2 cellular contexts compared by ENCODE assay signal in the genomic region with DNA sequence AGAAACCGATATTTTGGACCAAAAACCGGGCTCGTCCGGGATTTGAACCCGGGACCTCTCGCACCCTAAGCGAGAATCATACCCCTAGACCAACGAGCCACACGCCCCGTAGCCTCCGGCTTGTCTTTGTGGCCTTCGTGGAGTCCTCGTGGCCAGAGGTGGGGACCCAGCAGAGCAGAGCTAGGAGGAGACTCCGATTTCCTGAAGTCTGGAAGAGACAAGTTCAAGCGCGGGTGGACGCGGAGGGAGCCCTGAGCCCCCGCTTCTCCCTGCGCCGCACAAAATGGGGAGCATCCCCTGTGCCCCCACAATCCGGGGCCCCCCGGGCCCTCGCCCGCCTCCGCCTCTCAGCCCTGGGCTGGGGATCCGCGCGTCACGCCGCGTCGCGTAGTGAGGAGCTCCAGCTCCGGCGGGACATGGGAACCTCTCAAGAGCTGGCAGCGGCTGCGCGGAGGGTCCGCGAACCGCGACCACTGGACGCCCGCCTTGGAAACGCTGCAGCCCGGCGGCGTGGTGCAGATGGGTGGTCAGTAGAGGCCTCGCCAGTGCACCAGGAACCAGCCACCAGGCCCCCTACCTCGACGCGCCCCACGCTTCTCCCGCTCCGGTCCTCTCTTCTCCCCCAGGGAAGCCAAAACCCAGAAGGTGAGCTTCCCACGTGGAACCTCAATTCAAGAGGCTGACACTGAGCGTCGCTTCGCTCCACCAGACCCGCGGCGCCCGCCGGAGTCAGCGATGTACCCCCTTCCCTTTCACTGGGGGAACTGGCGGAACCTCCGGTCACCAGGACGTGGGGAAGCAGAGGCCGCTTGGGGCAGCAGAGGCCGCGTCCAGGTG.
TF ChIP-seq lines count a peak whose summit lies in the region.

No MANE protein-coding gene starts in this region.

TF ChIP-seq in HEK293, 187 proteins besides CTCF, POLR2A, EP300 and RAD21 (continued from another document and continues in another):
- TF ChIP-seq, protein P1, sequence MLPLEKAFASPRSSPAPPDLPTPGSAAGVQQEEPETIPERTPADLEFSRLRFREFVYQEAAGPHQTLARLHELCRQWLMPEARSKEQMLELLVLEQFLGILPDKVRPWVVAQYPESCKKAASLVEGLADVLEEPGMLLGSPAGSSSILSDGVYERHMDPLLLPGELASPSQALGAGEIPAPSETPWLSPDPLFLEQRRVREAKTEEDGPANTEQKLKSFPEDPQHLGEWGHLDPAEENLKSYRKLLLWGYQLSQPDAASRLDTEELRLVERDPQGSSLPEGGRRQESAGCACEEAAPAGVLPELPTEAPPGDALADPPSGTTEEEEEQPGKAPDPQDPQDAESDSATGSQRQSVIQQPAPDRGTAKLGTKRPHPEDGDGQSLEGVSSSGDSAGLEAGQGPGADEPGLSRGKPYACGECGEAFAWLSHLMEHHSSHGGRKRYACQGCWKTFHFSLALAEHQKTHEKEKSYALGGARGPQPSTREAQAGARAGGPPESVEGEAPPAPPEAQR (tag by site-specific recombination; IDR thresholded peaks at IDR 0.05) = no peak
- 0 out of 2 replicates have a peak, but pooled peaks have one; percentile 29 for TF ChIP-seq GFI1B (tag by site-specific recombination; IDR thresholded peaks at IDR 0.05)
- TF ChIP-seq ZNF23 (tag by site-specific recombination; IDR thresholded peaks at IDR 0.05; ENCODE audit: borderline replicate concordance) = no peak
- TF ChIP-seq, protein P2, sequence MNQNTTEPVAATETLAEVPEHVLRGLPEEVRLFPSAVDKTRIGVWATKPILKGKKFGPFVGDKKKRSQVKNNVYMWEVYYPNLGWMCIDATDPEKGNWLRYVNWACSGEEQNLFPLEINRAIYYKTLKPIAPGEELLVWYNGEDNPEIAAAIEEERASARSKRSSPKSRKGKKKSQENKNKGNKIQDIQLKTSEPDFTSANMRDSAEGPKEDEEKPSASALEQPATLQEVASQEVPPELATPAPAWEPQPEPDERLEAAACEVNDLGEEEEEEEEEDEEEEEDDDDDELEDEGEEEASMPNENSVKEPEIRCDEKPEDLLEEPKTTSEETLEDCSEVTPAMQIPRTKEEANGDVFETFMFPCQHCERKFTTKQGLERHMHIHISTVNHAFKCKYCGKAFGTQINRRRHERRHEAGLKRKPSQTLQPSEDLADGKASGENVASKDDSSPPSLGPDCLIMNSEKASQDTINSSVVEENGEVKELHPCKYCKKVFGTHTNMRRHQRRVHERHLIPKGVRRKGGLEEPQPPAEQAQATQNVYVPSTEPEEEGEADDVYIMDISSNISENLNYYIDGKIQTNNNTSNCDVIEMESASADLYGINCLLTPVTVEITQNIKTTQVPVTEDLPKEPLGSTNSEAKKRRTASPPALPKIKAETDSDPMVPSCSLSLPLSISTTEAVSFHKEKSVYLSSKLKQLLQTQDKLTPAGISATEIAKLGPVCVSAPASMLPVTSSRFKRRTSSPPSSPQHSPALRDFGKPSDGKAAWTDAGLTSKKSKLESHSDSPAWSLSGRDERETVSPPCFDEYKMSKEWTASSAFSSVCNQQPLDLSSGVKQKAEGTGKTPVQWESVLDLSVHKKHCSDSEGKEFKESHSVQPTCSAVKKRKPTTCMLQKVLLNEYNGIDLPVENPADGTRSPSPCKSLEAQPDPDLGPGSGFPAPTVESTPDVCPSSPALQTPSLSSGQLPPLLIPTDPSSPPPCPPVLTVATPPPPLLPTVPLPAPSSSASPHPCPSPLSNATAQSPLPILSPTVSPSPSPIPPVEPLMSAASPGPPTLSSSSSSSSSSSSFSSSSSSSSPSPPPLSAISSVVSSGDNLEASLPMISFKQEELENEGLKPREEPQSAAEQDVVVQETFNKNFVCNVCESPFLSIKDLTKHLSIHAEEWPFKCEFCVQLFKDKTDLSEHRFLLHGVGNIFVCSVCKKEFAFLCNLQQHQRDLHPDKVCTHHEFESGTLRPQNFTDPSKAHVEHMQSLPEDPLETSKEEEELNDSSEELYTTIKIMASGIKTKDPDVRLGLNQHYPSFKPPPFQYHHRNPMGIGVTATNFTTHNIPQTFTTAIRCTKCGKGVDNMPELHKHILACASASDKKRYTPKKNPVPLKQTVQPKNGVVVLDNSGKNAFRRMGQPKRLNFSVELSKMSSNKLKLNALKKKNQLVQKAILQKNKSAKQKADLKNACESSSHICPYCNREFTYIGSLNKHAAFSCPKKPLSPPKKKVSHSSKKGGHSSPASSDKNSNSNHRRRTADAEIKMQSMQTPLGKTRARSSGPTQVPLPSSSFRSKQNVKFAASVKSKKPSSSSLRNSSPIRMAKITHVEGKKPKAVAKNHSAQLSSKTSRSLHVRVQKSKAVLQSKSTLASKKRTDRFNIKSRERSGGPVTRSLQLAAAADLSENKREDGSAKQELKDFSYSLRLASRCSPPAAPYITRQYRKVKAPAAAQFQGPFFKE (tag by site-specific recombination; IDR thresholded peaks at IDR 0.05; ENCODE audit: borderline replicate concordance) = 0 out of 2 replicates have a peak, but pooled peaks have one; percentile 19
- TF ChIP-seq, protein P3, sequence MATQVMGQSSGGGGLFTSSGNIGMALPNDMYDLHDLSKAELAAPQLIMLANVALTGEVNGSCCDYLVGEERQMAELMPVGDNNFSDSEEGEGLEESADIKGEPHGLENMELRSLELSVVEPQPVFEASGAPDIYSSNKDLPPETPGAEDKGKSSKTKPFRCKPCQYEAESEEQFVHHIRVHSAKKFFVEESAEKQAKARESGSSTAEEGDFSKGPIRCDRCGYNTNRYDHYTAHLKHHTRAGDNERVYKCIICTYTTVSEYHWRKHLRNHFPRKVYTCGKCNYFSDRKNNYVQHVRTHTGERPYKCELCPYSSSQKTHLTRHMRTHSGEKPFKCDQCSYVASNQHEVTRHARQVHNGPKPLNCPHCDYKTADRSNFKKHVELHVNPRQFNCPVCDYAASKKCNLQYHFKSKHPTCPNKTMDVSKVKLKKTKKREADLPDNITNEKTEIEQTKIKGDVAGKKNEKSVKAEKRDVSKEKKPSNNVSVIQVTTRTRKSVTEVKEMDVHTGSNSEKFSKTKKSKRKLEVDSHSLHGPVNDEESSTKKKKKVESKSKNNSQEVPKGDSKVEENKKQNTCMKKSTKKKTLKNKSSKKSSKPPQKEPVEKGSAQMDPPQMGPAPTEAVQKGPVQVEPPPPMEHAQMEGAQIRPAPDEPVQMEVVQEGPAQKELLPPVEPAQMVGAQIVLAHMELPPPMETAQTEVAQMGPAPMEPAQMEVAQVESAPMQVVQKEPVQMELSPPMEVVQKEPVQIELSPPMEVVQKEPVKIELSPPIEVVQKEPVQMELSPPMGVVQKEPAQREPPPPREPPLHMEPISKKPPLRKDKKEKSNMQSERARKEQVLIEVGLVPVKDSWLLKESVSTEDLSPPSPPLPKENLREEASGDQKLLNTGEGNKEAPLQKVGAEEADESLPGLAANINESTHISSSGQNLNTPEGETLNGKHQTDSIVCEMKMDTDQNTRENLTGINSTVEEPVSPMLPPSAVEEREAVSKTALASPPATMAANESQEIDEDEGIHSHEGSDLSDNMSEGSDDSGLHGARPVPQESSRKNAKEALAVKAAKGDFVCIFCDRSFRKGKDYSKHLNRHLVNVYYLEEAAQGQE (tag by site-specific recombination; IDR thresholded peaks at IDR 0.05) = no peak
- TF ChIP-seq ZFHX2 (tag by site-specific recombination; conservative IDR thresholded peaks at IDR 0.05) = peak; percentile 60
- no peak for TF ChIP-seq ZNF223 (tag by site-specific recombination; IDR thresholded peaks at IDR 0.05)
- TF ChIP-seq KLF16 (tag by site-specific recombination; IDR thresholded peaks at IDR 0.05) = peak; percentile 37; the same call in 1 of the 2 replicates
- no peak for TF ChIP-seq PRDM1 (tag by site-specific recombination; IDR thresholded peaks at IDR 0.05)
- peak; percentile 51 for TF ChIP-seq ZNF629 (tag by site-specific recombination; IDR thresholded peaks at IDR 0.05)
- 0 out of 2 replicates have a peak, but pooled peaks have one; percentile 45 for TF ChIP-seq ZNF792 (tag by site-specific recombination; IDR thresholded peaks at IDR 0.05)

TF ChIP-seq in WTC11, 78 proteins besides CTCF, POLR2A, EP300 and RAD21 (continued from another document):
- TF ChIP-seq, protein P1 (CRISPR knock-in tag; IDR thresholded peaks at IDR 0.05) = no peak
- TF ChIP-seq ETV6 (CRISPR knock-in tag; IDR thresholded peaks at IDR 0.05) (peak; percentile 58; the same call in 1 of the 2 replicates), SP1 (CRISPR knock-in tag; conservative IDR thresholded peaks at IDR 0.05) (peak; percentile 52; the same call in 1 of the 2 replicates), ZNF263 (CRISPR knock-in tag; IDR thresholded peaks at IDR 0.05; ENCODE audit: low read depth) (no peak), NFE2L1 (CRISPR knock-in tag; IDR thresholded peaks at IDR 0.05) (no peak), ZNF232 (CRISPR knock-in tag; IDR thresholded peaks at IDR 0.05) (no peak), GTF2I (CRISPR knock-in tag; conservative IDR thresholded peaks at IDR 0.05) (0 out of 2 replicates have a peak, but pooled peaks have one; percentile 38), FOXP1 (CRISPR knock-in tag; IDR thresholded peaks at IDR 0.05; ENCODE audit: borderline replicate concordance) (peak; percentile 32; the same call in 1 of the 2 replicates), EMX1 (CRISPR knock-in tag; IDR thresholded peaks at IDR 0.05) (0 out of 2 replicates have a peak, but pooled peaks have one; percentile 35), ATF1 (CRISPR knock-in tag; IDR thresholded peaks at IDR 0.05) (no peak), ESRRA (CRISPR knock-in tag; IDR thresholded peaks at IDR 0.05; ENCODE audit: borderline replicate concordance) (0 out of 2 replicates have a peak, but pooled peaks have one; percentile 28), SMAD3 (CRISPR knock-in tag; IDR thresholded peaks at IDR 0.05; ENCODE audit: borderline replicate concordance) (no peak), PRRX2 (CRISPR knock-in tag; IDR thresholded peaks at IDR 0.05) (no peak), GABPB1 (CRISPR knock-in tag; IDR thresholded peaks at IDR 0.05) (peak; percentile 66; the same call in 1 of the 2 replicates), KAT7 (CRISPR knock-in tag; IDR thresholded peaks at IDR 0.05; ENCODE audit: borderline replicate concordance) (no peak), CREM (CRISPR knock-in tag; IDR thresholded peaks at IDR 0.05) (0 out of 2 replicates have a peak, but pooled peaks have one; percentile 11)
- TF ChIP-seq, protein P4, sequence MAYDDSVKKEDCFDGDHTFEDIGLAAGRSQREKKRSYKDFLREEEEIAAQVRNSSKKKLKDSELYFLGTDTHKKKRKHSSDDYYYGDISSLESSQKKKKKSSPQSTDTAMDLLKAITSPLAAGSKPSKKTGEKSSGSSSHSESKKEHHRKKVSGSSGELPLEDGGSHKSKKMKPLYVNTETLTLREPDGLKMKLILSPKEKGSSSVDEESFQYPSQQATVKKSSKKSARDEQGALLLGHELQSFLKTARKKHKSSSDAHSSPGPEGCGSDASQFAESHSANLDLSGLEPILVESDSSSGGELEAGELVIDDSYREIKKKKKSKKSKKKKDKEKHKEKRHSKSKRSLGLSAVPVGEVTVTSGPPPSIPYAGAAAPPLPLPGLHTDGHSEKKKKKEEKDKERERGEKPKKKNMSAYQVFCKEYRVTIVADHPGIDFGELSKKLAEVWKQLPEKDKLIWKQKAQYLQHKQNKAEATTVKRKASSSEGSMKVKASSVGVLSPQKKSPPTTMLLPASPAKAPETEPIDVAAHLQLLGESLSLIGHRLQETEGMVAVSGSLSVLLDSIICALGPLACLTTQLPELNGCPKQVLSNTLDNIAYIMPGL (CRISPR knock-in tag; IDR thresholded peaks at IDR 0.05) = peak; percentile 91
- TF ChIP-seq, protein P5, sequence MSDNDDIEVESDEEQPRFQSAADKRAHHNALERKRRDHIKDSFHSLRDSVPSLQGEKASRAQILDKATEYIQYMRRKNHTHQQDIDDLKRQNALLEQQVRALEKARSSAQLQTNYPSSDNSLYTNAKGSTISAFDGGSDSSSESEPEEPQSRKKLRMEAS (CRISPR knock-in tag; IDR thresholded peaks at IDR 0.05) = 0 out of 2 replicates have a peak, but pooled peaks have one; percentile 7
- TF ChIP-seq, protein P6, sequence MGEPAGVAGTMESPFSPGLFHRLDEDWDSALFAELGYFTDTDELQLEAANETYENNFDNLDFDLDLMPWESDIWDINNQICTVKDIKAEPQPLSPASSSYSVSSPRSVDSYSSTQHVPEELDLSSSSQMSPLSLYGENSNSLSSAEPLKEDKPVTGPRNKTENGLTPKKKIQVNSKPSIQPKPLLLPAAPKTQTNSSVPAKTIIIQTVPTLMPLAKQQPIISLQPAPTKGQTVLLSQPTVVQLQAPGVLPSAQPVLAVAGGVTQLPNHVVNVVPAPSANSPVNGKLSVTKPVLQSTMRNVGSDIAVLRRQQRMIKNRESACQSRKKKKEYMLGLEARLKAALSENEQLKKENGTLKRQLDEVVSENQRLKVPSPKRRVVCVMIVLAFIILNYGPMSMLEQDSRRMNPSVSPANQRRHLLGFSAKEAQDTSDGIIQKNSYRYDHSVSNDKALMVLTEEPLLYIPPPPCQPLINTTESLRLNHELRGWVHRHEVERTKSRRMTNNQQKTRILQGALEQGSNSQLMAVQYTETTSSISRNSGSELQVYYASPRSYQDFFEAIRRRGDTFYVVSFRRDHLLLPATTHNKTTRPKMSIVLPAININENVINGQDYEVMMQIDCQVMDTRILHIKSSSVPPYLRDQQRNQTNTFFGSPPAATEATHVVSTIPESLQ (CRISPR knock-in tag; IDR thresholded peaks at IDR 0.05) = no peak
